ENCODE assay signal across 19 cellular contexts in the genomic region with DNA sequence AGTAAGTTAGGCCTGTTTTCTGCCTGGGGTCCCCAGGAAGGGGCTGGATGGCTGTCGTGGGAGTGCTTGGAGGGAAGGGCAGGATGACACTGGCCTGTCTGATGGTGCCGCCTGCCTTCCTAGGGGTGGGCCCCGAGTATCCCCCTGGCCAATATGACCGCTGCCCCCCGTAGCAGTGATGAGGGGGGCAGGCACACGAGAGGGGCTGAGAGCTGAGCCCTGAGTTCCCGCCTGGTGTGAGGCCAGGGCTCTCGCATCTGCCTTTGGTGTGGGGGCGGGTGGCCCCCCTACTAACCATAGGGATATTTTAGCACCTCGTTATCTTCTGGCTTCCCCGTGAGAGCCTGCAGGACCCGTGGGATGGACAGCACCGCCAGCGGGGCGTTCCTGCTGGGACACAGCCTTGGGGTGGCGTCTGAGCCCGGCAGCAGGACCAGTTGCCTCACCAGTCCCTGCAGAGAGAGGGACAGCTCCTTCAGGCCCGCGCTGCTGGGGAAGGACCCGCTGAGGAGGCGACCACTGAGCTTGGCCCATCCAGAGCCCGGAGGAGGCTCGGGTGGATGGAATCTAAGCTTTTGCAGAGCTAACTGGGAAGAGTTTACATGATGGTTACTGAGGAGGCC. TPM values are rescaled to one million over a fixed set of nuclear protein-coding genes. Genes with fewer than 3 reads are reported as not detected.
DNase-seq lines count a peak whose midpoint lies in the region; ATAC-seq, FAIRE-seq and TF ChIP-seq lines count a peak whose summit lies in the region.
"Had no signal": no experiment of that assay in that cellular context is flagged by ENCODE, and none has a peak within 500 bp of the region (broad histone marks: within the 10 kb centered on the region; RNA-seq: fewer than 3 reads in every experiment).

No MANE protein-coding gene starts in this region.

- CTCF ChIA-PET in SK-N-SH (lab: Yijun Ruan, JAX): interaction anchor here (0.8 to 1.2 kb wide), 3 partner anchors 9 to 264 kb away, joined by 3 read pairs; no protein-coding TSS in a partner anchor
- CTCF ChIA-PET in HepG2 (lab: Yijun Ruan, JAX; ENCODE audit: low intra/inter-chr PET ratio, low total read pairs): no interaction called here

- no peak overlapping the region for H3K23ac ChIP-seq in mesenchymal stem cell (ENCODE audit: low read length in 2 of 2)

- H3K79me2 ChIP-seq in SK-N-SH (ENCODE audit: insufficient read depth) (no peaks in the 10 kb centered on the region), HepG2 (ENCODE audit: insufficient read depth, low read length) (no peaks in the 10 kb centered on the region)

- no peak overlapping the region for H2BK15ac ChIP-seq in mesenchymal stem cell (ENCODE audit: low read depth, poor library complexity, severe bottlenecking)

- no peaks in the 10 kb centered on the region; a peak in 1 of 4 replicates for H3K4me1 ChIP-seq in SK-N-SH (ENCODE audit: control insufficient read depth in 1 of 2, insufficient read depth in 2 of 2, low read depth in 1 of 2, low read length in 1 of 2)
- H3K4me1 ChIP-seq in right lobe of liver: no peaks in the 10 kb centered on the region
- H3K4me1 ChIP-seq in HepG2 (ENCODE audit: insufficient read depth, low read length): peaks cover 21% of the 10 kb centered on the region
- no peaks in the 10 kb centered on the region for H3K4me1 ChIP-seq in uterus
- no peaks in the 10 kb centered on the region for H3K4me1 ChIP-seq in mesenchymal stem cell (ENCODE audit: control insufficient read depth, insufficient read depth, low read depth, low read length)

- TF ChIP-seq CTCF in SK-N-SH (IDR thresholded peaks at IDR 0.05) (no peak), right lobe of liver (IDR thresholded peaks at IDR 0.05) (no peak), HepG2 (CRISPR knock-in tag; IDR thresholded peaks at IDR 0.05) (no peak), nephron progenitor cell (IDR thresholded peaks at IDR 0.05) (no peak), uterus (IDR thresholded peaks at IDR 0.05) (no peak)

- H4K8ac ChIP-seq in mesenchymal stem cell (ENCODE audit: low read length): no peak overlapping the region

- H3K14ac ChIP-seq in mesenchymal stem cell (ENCODE audit: low read length in 2 of 2): no peak overlapping the region

- H3K9me3 ChIP-seq in SK-N-SH: no peaks in the 10 kb centered on the region
- H3K9me3 ChIP-seq in right lobe of liver: no peaks in the 10 kb centered on the region
- no peaks in the 10 kb centered on the region for H3K9me3 ChIP-seq in HepG2 (ENCODE audit: low read length)
- H3K9me3 ChIP-seq in uterus: no peaks in the 10 kb centered on the region
- no peaks in the 10 kb centered on the region for H3K9me3 ChIP-seq in mesenchymal stem cell (ENCODE audit: control insufficient read depth, low read length)

- no peak overlapping the region for H3K18ac ChIP-seq in mesenchymal stem cell (ENCODE audit: low read depth in 1 of 2, low read length in 2 of 2)

- H2BK120ac ChIP-seq in mesenchymal stem cell (ENCODE audit: low read depth, low read length): no peak overlapping the region

- no peaks in the 10 kb centered on the region for H3F3A ChIP-seq in SK-N-SH (replicated peaks; ENCODE audit: insufficient read depth)

- H3K27ac Mint-ChIP-seq in nephron progenitor cell: peak overlapping the region; percentile 31
- H3K27ac Mint-ChIP-seq: CD8-positive, alpha-beta T cell had no signal

- H2BK12ac ChIP-seq in mesenchymal stem cell (ENCODE audit: low read length in 2 of 2): no peak overlapping the region

- in situ Hi-C loops in HepG2 (cut with HindIII; ENCODE audit: extremely low pct_ligation_motif_present, low pct_unique_long_range_greater_than_20kb): no loop called here

- ATAC-seq in SK-N-SH treated with all-trans-retinoic acid at 6 μM for 48 hours (no peak; the same call in 2 of the 3 replicates), right lobe of liver (no peak), HepG2 (no peak)
- ATAC-seq: CD8-positive, alpha-beta T cell had no signal

- no peaks in the 10 kb centered on the region for H3K79me1 ChIP-seq in mesenchymal stem cell (replicated peaks; ENCODE audit: low read length, poor library complexity, severe bottlenecking)

- TF ChIP-seq EP300 in SK-N-SH (IDR thresholded peaks at IDR 0.05; ENCODE audit: borderline replicate concordance in 1 of 2, low read depth in 1 of 2, low read length in 1 of 2) (no peak), HepG2 (IDR thresholded peaks at IDR 0.05; ENCODE audit: low read depth in 2 of 2, low read length in 2 of 2) (no peak), HepG2 (CRISPR knock-in tag; IDR thresholded peaks at IDR 0.05; ENCODE audit: borderline replicate concordance) (no peak)

- DNase-seq in SK-N-SH: no peak
- DNase-seq in right lobe of liver: peak in 2 of 3 donors; percentile 5 to 37
- no peak for DNase-seq in HepG2 (ENCODE audit: low spot score)
- DNase-seq in nephron progenitor cell: no peak
- peak; percentile 1 to 2 for DNase-seq in uterus
- no peak for DNase-seq in mesenchymal stem cell
- no peak for DNase-seq in NCI-H128 (lab: John Stamatoyannopoulos, UW; ENCODE audit: unreplicated experiment)
- DNase-seq: GF-D8, GM23248, KBM-7, MG63, NCI-H1092 treated with DMSO at 0.1 percent for 48 hours, NCI-H446 had no signal

- H3K4me1 Mint-ChIP-seq in nephron progenitor cell: no peaks in the 10 kb centered on the region

- H4K20me1 ChIP-seq in SK-N-SH (ENCODE audit: insufficient read depth) (no peaks in the 10 kb centered on the region), HepG2 (ENCODE audit: insufficient read depth, low read length) (no peaks in the 10 kb centered on the region)

- no peak overlapping the region for H3K27ac ChIP-seq in SK-N-SH (ENCODE audit: low read depth in 2 of 2, low read length in 1 of 2)
- no peak overlapping the region for H3K27ac ChIP-seq in right lobe of liver
- no peak overlapping the region for H3K27ac ChIP-seq in HepG2 (ENCODE audit: extremely low read length, insufficient read depth, low read length)
- no peak overlapping the region for H3K27ac ChIP-seq in uterus
- H3K27ac ChIP-seq in mesenchymal stem cell (ENCODE audit: low read length, poor library complexity, severe bottlenecking): no peak overlapping the region
- H3K27ac ChIP-seq: 22Rv1, GM23248, HL-60 had no signal

- H3K27me3 ChIP-seq in SK-N-SH (ENCODE audit: insufficient read depth) (peaks cover 32% of the 10 kb centered on the region; the same call in 1 of the 2 replicates), right lobe of liver (no peaks in the 10 kb centered on the region), HepG2 (ENCODE audit: control insufficient read depth in 1 of 2, insufficient read depth in 2 of 2, low read length in 2 of 2) (peaks cover 0 to 14% of the 10 kb centered on the region in 2 experiments; a peak in 2 of 5 replicates), uterus (no peaks in the 10 kb centered on the region), mesenchymal stem cell (ENCODE audit: control insufficient read depth in 1 of 2, insufficient read depth in 1 of 2, low read length in 2 of 2) (peaks cover 0 to 3% of the 10 kb centered on the region in 2 experiments)
- H3K27me3 ChIP-seq: MG63 had no signal

- FAIRE-seq in HepG2 (lab: Jason Lieb, UNC): no peak
- FAIRE-seq: D721Med had no signal

- H4K91ac ChIP-seq in mesenchymal stem cell (ENCODE audit: low read length): no peak overlapping the region

- H3K4ac ChIP-seq in mesenchymal stem cell (ENCODE audit: low read depth in 1 of 2, low read length in 2 of 2): no peak overlapping the region

- no peak overlapping the region for H3K9ac ChIP-seq in SK-N-SH
- H3K9ac ChIP-seq in HepG2 (ENCODE audit: insufficient read depth, low read depth, low read length): no peak overlapping the region
- no peak overlapping the region for H3K9ac ChIP-seq in mesenchymal stem cell (ENCODE audit: low read length)
- H3K9ac ChIP-seq: GM23248 had no signal

- H2AFZ ChIP-seq in SK-N-SH (ENCODE audit: low read depth) (no peak overlapping the region), HepG2 (ENCODE audit: low read length) (no peak overlapping the region), mesenchymal stem cell (ENCODE audit: low read depth, low read length) (no peak overlapping the region)
- H2AFZ ChIP-seq: GM23248 had no signal

- H3K9me2 ChIP-seq in SK-N-SH: no peaks in the 10 kb centered on the region

- no peaks in the 10 kb centered on the region for H3K36me3 Mint-ChIP-seq in nephron progenitor cell (ENCODE audit: low read depth)
- H3K36me3 Mint-ChIP-seq: CD8-positive, alpha-beta T cell had no signal

- BruUV-seq in HepG2 (replicated peaks; lab: Mats Ljungman, UMichigan): no TSS peak

- WGBS in SK-N-SH (ENCODE audit: low lambda C conversion rate): 12% methylated on average over 20 of the region's 23 CpGs
- 8% methylated on average over 4 of the region's 23 CpGs for WGBS in right lobe of liver (ENCODE audit: insufficient coverage, low coverage, low lambda C conversion rate, missing lambda C conversion rate)
- WGBS in HepG2 (ENCODE audit: low lambda C conversion rate): 32% methylated on average over 10 of the region's 23 CpGs
- WGBS in mesenchymal stem cell: 85% methylated on average over 23 of the region's 23 CpGs

- H3K9me3 Mint-ChIP-seq in nephron progenitor cell: no peaks in the 10 kb centered on the region
- H3K9me3 Mint-ChIP-seq: CD8-positive, alpha-beta T cell had no signal

- POLR2A ChIA-PET in SK-N-SH (lab: Yijun Ruan, JAX): no interaction called here
- POLR2A ChIA-PET in HepG2 (lab: Yijun Ruan, JAX): no interaction called here

- no peak overlapping the region for H3K4me3 Mint-ChIP-seq in nephron progenitor cell
- H3K4me3 Mint-ChIP-seq: CD8-positive, alpha-beta T cell had no signal

- intact Hi-C loops in right lobe of liver (cut with DNase I): no loop called here
- intact Hi-C loops in HepG2 (cut with micrococcal nuclease; ENCODE audit: unreplicated experiment): no loop called here
- intact Hi-C loops in uterus (cut with DNase I; ENCODE audit: low total_unique reads): no loop called here

- no peak for TF ChIP-seq POLR2A in right lobe of liver (IDR thresholded peaks at IDR 0.05)
- no peak for TF ChIP-seq POLR2A in HepG2 (IDR thresholded peaks at IDR 0.05; ENCODE audit: insufficient read depth in 1 of 2, low read depth in 2 of 2, low read length in 2 of 2)
- TF ChIP-seq POLR2A in uterus (IDR thresholded peaks at IDR 0.05): no peak

- TF ChIP-seq RAD21 in SK-N-SH (IDR thresholded peaks at IDR 0.05; ENCODE audit: low read length) (no peak), HepG2 (CRISPR knock-in tag; IDR thresholded peaks at IDR 0.05) (no peak)

- no peak overlapping the region for H2AK5ac ChIP-seq in mesenchymal stem cell (ENCODE audit: low read length, severe bottlenecking)

- H3K27me3 Mint-ChIP-seq in nephron progenitor cell (ENCODE audit: low read depth, poor library complexity): peaks cover 11% of the 10 kb centered on the region

- H3K4me2 ChIP-seq in SK-N-SH (no peak overlapping the region), HepG2 (ENCODE audit: low read depth, low read length) (no peak overlapping the region), mesenchymal stem cell (ENCODE audit: low read length, poor library complexity, severe bottlenecking) (no peak overlapping the region)

- no peak overlapping the region for H3K4me3 ChIP-seq in SK-N-SH (ENCODE audit: low read depth in 2 of 2, low read length in 1 of 2)
- no peak overlapping the region for H3K4me3 ChIP-seq in right lobe of liver
- no peak overlapping the region for H3K4me3 ChIP-seq in HepG2 (replicated peaks in 1 of 3; ENCODE audit: insufficient read depth in 1 of 3, low read depth in 2 of 3, low read length in 3 of 3)
- H3K4me3 ChIP-seq in uterus: no peak overlapping the region
- H3K4me3 ChIP-seq in mesenchymal stem cell (ENCODE audit: insufficient read depth in 1 of 2, low read depth in 1 of 2, low read length in 2 of 2): no peak overlapping the region
- H3K4me3 ChIP-seq: GM23248, MG63 had no signal

- H3K36me3 ChIP-seq in SK-N-SH (replicated peaks in 1 of 2; ENCODE audit: control insufficient read depth in 1 of 2, insufficient read depth in 2 of 2, low read length in 1 of 2) (no peaks in the 10 kb centered on the region), right lobe of liver (no peaks in the 10 kb centered on the region), HepG2 (replicated peaks in 1 of 2; ENCODE audit: control insufficient read depth in 1 of 2, insufficient read depth in 2 of 2, low read length in 2 of 2) (no peaks in the 10 kb centered on the region), uterus (no peaks in the 10 kb centered on the region), mesenchymal stem cell (ENCODE audit: control insufficient read depth in 1 of 2, insufficient read depth in 2 of 2, low read depth in 1 of 2, low read length in 2 of 2) (no peaks in the 10 kb centered on the region)
- H3K36me3 ChIP-seq: MG63 had no signal

- no peak overlapping the region for H2BK5ac ChIP-seq in mesenchymal stem cell (ENCODE audit: low read depth, low read length, poor library complexity, severe bottlenecking)

RNA-seq across cellular contexts. Expression of gene KRTAP10-1, which starts 10.4 kb away (rescaled TPM):
- polyA plus RNA-seq in SK-N-SH (2012; rRNA removed) (not detected in 2 replicates), HepG2 (2011; rRNA removed) (not detected in 2 replicates)
- not detected in 2 replicates for polyA plus RNA-seq in SK-N-SH (2012; cell fraction: cytosol; rRNA removed)
- polyA plus RNA-seq in SK-N-SH (2012; cell fraction: nucleus; rRNA removed): not detected in 2 replicates
- total RNA-seq in right lobe of liver (not detected), HepG2 (2016; rRNA removed; fragmentation: Illumina TruSeq; extraction: Trizol) (not detected in 2 replicates), uterus (not detected)
- not detected in 2 replicates for total RNA-seq in HepG2 (2016; cell fraction: cytosol; rRNA removed; fragmentation: Illumina TruSeq; extraction: Trizol; ENCODE audit: low read depth)
- not detected in 2 replicates for total RNA-seq in HepG2 (2016; cell fraction: insoluble cytoplasmic fraction; rRNA removed; fragmentation: Illumina TruSeq; extraction: Trizol)
- total RNA-seq in HepG2 (2016; cell fraction: membrane; rRNA removed; fragmentation: Illumina TruSeq; extraction: Trizol): not detected in 2 replicates
- total RNA-seq in HepG2 (2016; cell fraction: nucleus; rRNA removed; fragmentation: Illumina TruSeq; extraction: Trizol): not detected in 2 replicates
- not detected in 2 replicates for polyA plus RNA-seq in HepG2 (2011; cell fraction: cytosol; rRNA removed)
- polyA plus RNA-seq in HepG2 (2011; cell fraction: nucleus; rRNA removed): not detected in 2 replicates
- polyA plus RNA-seq in HepG2 (2012): not detected in 2 replicates
- polyA plus RNA-seq in HepG2 (2016; cell fraction: cytosol; fragmentation: Illumina TruSeq; extraction: Trizol; ENCODE audit: low read depth): not detected in 2 replicates
- not detected in 2 replicates for polyA plus RNA-seq in HepG2 (2016; cell fraction: insoluble cytoplasmic fraction; fragmentation: Illumina TruSeq; extraction: Trizol; ENCODE audit: low read depth)
- not detected in 2 replicates for polyA plus RNA-seq in HepG2 (2016; cell fraction: membrane; fragmentation: Illumina TruSeq; extraction: Trizol; ENCODE audit: low read depth)
- not detected in 2 replicates for polyA plus RNA-seq in HepG2 (2016; cell fraction: nucleus; fragmentation: Illumina TruSeq; extraction: Trizol; ENCODE audit: insufficient read depth, low read depth)
- 0.16 TPM in 1 of 2 replicates, not detected in the other for polyA minus RNA-seq in HepG2 (2011; rRNA and poly(A)+ RNA removed; ENCODE audit: low replicate concordance)
- not detected in 2 replicates for polyA minus RNA-seq in HepG2 (2011; cell fraction: cytosol; rRNA and poly(A)+ RNA removed)
- polyA minus RNA-seq in HepG2 (2011; cell fraction: nucleus; rRNA and poly(A)+ RNA removed): not detected in 2 replicates
- polyA plus RNA-seq in mesenchymal stem cell (2013, experiment 1 of 2): not detected
- not detected for polyA plus RNA-seq in mesenchymal stem cell (2013, experiment 2 of 2)
- total RNA-seq: CD8-positive, alpha-beta T cell; GM23248 had no signal
- polyA plus RNA-seq: BJ, GM23248 had no signal

RNA-seq across cellular contexts. Expression of gene KRTAP10-2, which starts 21.7 kb away (rescaled TPM):
- polyA plus RNA-seq in SK-N-SH (2012; rRNA removed): not detected in 2 replicates
- not detected in 2 replicates for polyA plus RNA-seq in SK-N-SH (2012; cell fraction: cytosol; rRNA removed)
- polyA plus RNA-seq in SK-N-SH (2012; cell fraction: nucleus; rRNA removed): not detected in 2 replicates
- total RNA-seq in right lobe of liver: not detected
- not detected in 2 replicates for total RNA-seq in HepG2 (2016; rRNA removed; fragmentation: Illumina TruSeq; extraction: Trizol)
- not detected in 2 replicates for total RNA-seq in HepG2 (2016; cell fraction: cytosol; rRNA removed; fragmentation: Illumina TruSeq; extraction: Trizol; ENCODE audit: low read depth)
- total RNA-seq in HepG2 (2016; cell fraction: insoluble cytoplasmic fraction; rRNA removed; fragmentation: Illumina TruSeq; extraction: Trizol): not detected in 2 replicates
- not detected in 2 replicates for total RNA-seq in HepG2 (2016; cell fraction: membrane; rRNA removed; fragmentation: Illumina TruSeq; extraction: Trizol)
- not detected in 2 replicates for total RNA-seq in HepG2 (2016; cell fraction: nucleus; rRNA removed; fragmentation: Illumina TruSeq; extraction: Trizol)
- polyA plus RNA-seq in HepG2 (2011; rRNA removed): not detected in 2 replicates
- not detected in 2 replicates for polyA plus RNA-seq in HepG2 (2011; cell fraction: cytosol; rRNA removed)
- 0.14 TPM in 1 of 2 replicates, not detected in the other for polyA plus RNA-seq in HepG2 (2011; cell fraction: nucleus; rRNA removed)
- polyA plus RNA-seq in HepG2 (2012): not detected in 2 replicates
- not detected in 2 replicates for polyA plus RNA-seq in HepG2 (2016; cell fraction: cytosol; fragmentation: Illumina TruSeq; extraction: Trizol; ENCODE audit: low read depth)
- polyA plus RNA-seq in HepG2 (2016; cell fraction: insoluble cytoplasmic fraction; fragmentation: Illumina TruSeq; extraction: Trizol; ENCODE audit: low read depth): not detected in 2 replicates
- polyA plus RNA-seq in HepG2 (2016; cell fraction: membrane; fragmentation: Illumina TruSeq; extraction: Trizol; ENCODE audit: low read depth): not detected in 2 replicates
- polyA plus RNA-seq in HepG2 (2016; cell fraction: nucleus; fragmentation: Illumina TruSeq; extraction: Trizol; ENCODE audit: insufficient read depth, low read depth): not detected in 2 replicates
- not detected in 2 replicates for polyA minus RNA-seq in HepG2 (2011; rRNA and poly(A)+ RNA removed; ENCODE audit: low replicate concordance)
- polyA minus RNA-seq in HepG2 (2011; cell fraction: cytosol; rRNA and poly(A)+ RNA removed): not detected in 2 replicates
- not detected in 2 replicates for polyA minus RNA-seq in HepG2 (2011; cell fraction: nucleus; rRNA and poly(A)+ RNA removed)
- not detected for total RNA-seq in uterus
- not detected for polyA plus RNA-seq in mesenchymal stem cell (2013, experiment 1 of 2)
- not detected for polyA plus RNA-seq in mesenchymal stem cell (2013, experiment 2 of 2)
- total RNA-seq: CD8-positive, alpha-beta T cell; GM23248 had no signal
- polyA plus RNA-seq: BJ, GM23248 had no signal

RNA-seq across cellular contexts. Expression of gene KRTAP10-3, which starts 29.0 kb away (rescaled TPM):
- polyA plus RNA-seq in SK-N-SH (2012; rRNA removed): not detected in 2 replicates
- polyA plus RNA-seq in SK-N-SH (2012; cell fraction: cytosol; rRNA removed): not detected in 2 replicates
- not detected in 2 replicates for polyA plus RNA-seq in SK-N-SH (2012; cell fraction: nucleus; rRNA removed)
- total RNA-seq in right lobe of liver: not detected
- total RNA-seq in HepG2 (2016; rRNA removed; fragmentation: Illumina TruSeq; extraction: Trizol): not detected in 2 replicates
- not detected in 2 replicates for total RNA-seq in HepG2 (2016; cell fraction: cytosol; rRNA removed; fragmentation: Illumina TruSeq; extraction: Trizol; ENCODE audit: low read depth)
- total RNA-seq in HepG2 (2016; cell fraction: insoluble cytoplasmic fraction; rRNA removed; fragmentation: Illumina TruSeq; extraction: Trizol): not detected in 2 replicates
- not detected in 2 replicates for total RNA-seq in HepG2 (2016; cell fraction: membrane; rRNA removed; fragmentation: Illumina TruSeq; extraction: Trizol)
- total RNA-seq in HepG2 (2016; cell fraction: nucleus; rRNA removed; fragmentation: Illumina TruSeq; extraction: Trizol): not detected in 2 replicates
- polyA plus RNA-seq in HepG2 (2011; rRNA removed): not detected in 2 replicates
- polyA plus RNA-seq in HepG2 (2011; cell fraction: cytosol; rRNA removed): not detected in 2 replicates
- not detected in 2 replicates for polyA plus RNA-seq in HepG2 (2011; cell fraction: nucleus; rRNA removed)
- not detected in 2 replicates for polyA plus RNA-seq in HepG2 (2012)
- not detected in 2 replicates for polyA plus RNA-seq in HepG2 (2016; cell fraction: cytosol; fragmentation: Illumina TruSeq; extraction: Trizol; ENCODE audit: low read depth)
- not detected in 2 replicates for polyA plus RNA-seq in HepG2 (2016; cell fraction: insoluble cytoplasmic fraction; fragmentation: Illumina TruSeq; extraction: Trizol; ENCODE audit: low read depth)
- not detected in 2 replicates for polyA plus RNA-seq in HepG2 (2016; cell fraction: membrane; fragmentation: Illumina TruSeq; extraction: Trizol; ENCODE audit: low read depth)
- polyA plus RNA-seq in HepG2 (2016; cell fraction: nucleus; fragmentation: Illumina TruSeq; extraction: Trizol; ENCODE audit: insufficient read depth, low read depth): not detected in 2 replicates
- polyA minus RNA-seq in HepG2 (2011; rRNA and poly(A)+ RNA removed; ENCODE audit: low replicate concordance): not detected in 2 replicates
- not detected in 2 replicates for polyA minus RNA-seq in HepG2 (2011; cell fraction: cytosol; rRNA and poly(A)+ RNA removed)
- not detected in 2 replicates for polyA minus RNA-seq in HepG2 (2011; cell fraction: nucleus; rRNA and poly(A)+ RNA removed)
- total RNA-seq in uterus: not detected
- not detected for polyA plus RNA-seq in mesenchymal stem cell (2013, experiment 1 of 2)
- not detected for polyA plus RNA-seq in mesenchymal stem cell (2013, experiment 2 of 2)
- total RNA-seq: CD8-positive, alpha-beta T cell; GM23248 had no signal
- polyA plus RNA-seq: BJ, GM23248 had no signal

RNA-seq across cellular contexts. Expression of gene KRTAP10-4, which starts 43.9 kb away (rescaled TPM):
- polyA plus RNA-seq in SK-N-SH (2012; rRNA removed) (not detected in 2 replicates), HepG2 (2011; rRNA removed) (not detected in 2 replicates)
- polyA plus RNA-seq in SK-N-SH (2012; cell fraction: cytosol; rRNA removed): not detected in 2 replicates
- polyA plus RNA-seq in SK-N-SH (2012; cell fraction: nucleus; rRNA removed): not detected in 2 replicates
- total RNA-seq in right lobe of liver (not detected), HepG2 (2016; rRNA removed; fragmentation: Illumina TruSeq; extraction: Trizol) (not detected in 2 replicates), uterus (not detected)
- not detected in 2 replicates for total RNA-seq in HepG2 (2016; cell fraction: cytosol; rRNA removed; fragmentation: Illumina TruSeq; extraction: Trizol; ENCODE audit: low read depth)
- not detected in 2 replicates for total RNA-seq in HepG2 (2016; cell fraction: insoluble cytoplasmic fraction; rRNA removed; fragmentation: Illumina TruSeq; extraction: Trizol)
- total RNA-seq in HepG2 (2016; cell fraction: membrane; rRNA removed; fragmentation: Illumina TruSeq; extraction: Trizol): not detected in 2 replicates
- not detected in 2 replicates for total RNA-seq in HepG2 (2016; cell fraction: nucleus; rRNA removed; fragmentation: Illumina TruSeq; extraction: Trizol)
- not detected in 2 replicates for polyA plus RNA-seq in HepG2 (2011; cell fraction: cytosol; rRNA removed)
- polyA plus RNA-seq in HepG2 (2011; cell fraction: nucleus; rRNA removed): not detected in 2 replicates
- polyA plus RNA-seq in HepG2 (2012): 0.12 TPM in 1 of 2 replicates, not detected in the other
- polyA plus RNA-seq in HepG2 (2016; cell fraction: cytosol; fragmentation: Illumina TruSeq; extraction: Trizol; ENCODE audit: low read depth): not detected in 2 replicates
- not detected in 2 replicates for polyA plus RNA-seq in HepG2 (2016; cell fraction: insoluble cytoplasmic fraction; fragmentation: Illumina TruSeq; extraction: Trizol; ENCODE audit: low read depth)
- polyA plus RNA-seq in HepG2 (2016; cell fraction: membrane; fragmentation: Illumina TruSeq; extraction: Trizol; ENCODE audit: low read depth): not detected in 2 replicates
- not detected in 2 replicates for polyA plus RNA-seq in HepG2 (2016; cell fraction: nucleus; fragmentation: Illumina TruSeq; extraction: Trizol; ENCODE audit: insufficient read depth, low read depth)
- not detected in 2 replicates for polyA minus RNA-seq in HepG2 (2011; rRNA and poly(A)+ RNA removed; ENCODE audit: low replicate concordance)
- not detected in 2 replicates for polyA minus RNA-seq in HepG2 (2011; cell fraction: cytosol; rRNA and poly(A)+ RNA removed)
- polyA minus RNA-seq in HepG2 (2011; cell fraction: nucleus; rRNA and poly(A)+ RNA removed): not detected in 2 replicates
- polyA plus RNA-seq in mesenchymal stem cell (2013, experiment 1 of 2): not detected
- not detected for polyA plus RNA-seq in mesenchymal stem cell (2013, experiment 2 of 2)
- total RNA-seq: CD8-positive, alpha-beta T cell; GM23248 had no signal
- polyA plus RNA-seq: BJ, GM23248 had no signal

RNA-seq across cellular contexts. Expression of gene KRTAP10-5, which starts 50.8 kb away (rescaled TPM):
- not detected in 2 replicates for polyA plus RNA-seq in SK-N-SH (2012; rRNA removed)
- not detected in 2 replicates for polyA plus RNA-seq in SK-N-SH (2012; cell fraction: cytosol; rRNA removed)
- not detected in 2 replicates for polyA plus RNA-seq in SK-N-SH (2012; cell fraction: nucleus; rRNA removed)
- total RNA-seq in right lobe of liver: not detected
- not detected in 2 replicates for total RNA-seq in HepG2 (2016; rRNA removed; fragmentation: Illumina TruSeq; extraction: Trizol)
- not detected in 2 replicates for total RNA-seq in HepG2 (2016; cell fraction: cytosol; rRNA removed; fragmentation: Illumina TruSeq; extraction: Trizol; ENCODE audit: low read depth)
- not detected in 2 replicates for total RNA-seq in HepG2 (2016; cell fraction: insoluble cytoplasmic fraction; rRNA removed; fragmentation: Illumina TruSeq; extraction: Trizol)
- total RNA-seq in HepG2 (2016; cell fraction: membrane; rRNA removed; fragmentation: Illumina TruSeq; extraction: Trizol): not detected in 2 replicates
- not detected in 2 replicates for total RNA-seq in HepG2 (2016; cell fraction: nucleus; rRNA removed; fragmentation: Illumina TruSeq; extraction: Trizol)
- not detected in 2 replicates for polyA plus RNA-seq in HepG2 (2011; rRNA removed)
- not detected in 2 replicates for polyA plus RNA-seq in HepG2 (2011; cell fraction: cytosol; rRNA removed)
- not detected in 2 replicates for polyA plus RNA-seq in HepG2 (2011; cell fraction: nucleus; rRNA removed)
- polyA plus RNA-seq in HepG2 (2012): not detected in 2 replicates
- polyA plus RNA-seq in HepG2 (2016; cell fraction: cytosol; fragmentation: Illumina TruSeq; extraction: Trizol; ENCODE audit: low read depth): not detected in 2 replicates
- not detected in 2 replicates for polyA plus RNA-seq in HepG2 (2016; cell fraction: insoluble cytoplasmic fraction; fragmentation: Illumina TruSeq; extraction: Trizol; ENCODE audit: low read depth)
- polyA plus RNA-seq in HepG2 (2016; cell fraction: membrane; fragmentation: Illumina TruSeq; extraction: Trizol; ENCODE audit: low read depth): not detected in 2 replicates
- not detected in 2 replicates for polyA plus RNA-seq in HepG2 (2016; cell fraction: nucleus; fragmentation: Illumina TruSeq; extraction: Trizol; ENCODE audit: insufficient read depth, low read depth)
- polyA minus RNA-seq in HepG2 (2011; rRNA and poly(A)+ RNA removed; ENCODE audit: low replicate concordance): not detected in 2 replicates
- not detected in 2 replicates for polyA minus RNA-seq in HepG2 (2011; cell fraction: cytosol; rRNA and poly(A)+ RNA removed)
- polyA minus RNA-seq in HepG2 (2011; cell fraction: nucleus; rRNA and poly(A)+ RNA removed): not detected in 2 replicates
- not detected for total RNA-seq in uterus
- not detected for polyA plus RNA-seq in mesenchymal stem cell (2013, experiment 1 of 2)
- polyA plus RNA-seq in mesenchymal stem cell (2013, experiment 2 of 2): not detected
- total RNA-seq: CD8-positive, alpha-beta T cell; GM23248 had no signal
- polyA plus RNA-seq: BJ, GM23248 had no signal

Comparison
In these comparisons a context has a peak if more than half of its experiments do, and no peak if none do; other contexts are left out.
1. DNase-seq: peak in right lobe of liver (2 of 3) and uterus (2 of 2); none in SK-N-SH (single experiment), HepG2 (single experiment), nephron progenitor cell (single experiment), mesenchymal stem cell (single experiment) and NCI-H128 (single experiment).
2. Of the 25 proteins assayed by ChIP-seq in both HepG2 and SK-N-SH: peak only in HepG2: none; only in SK-N-SH: REST; in both: none; in neither: 24.